ENCODE assay signal across 17 cellular contexts in the genomic region with DNA sequence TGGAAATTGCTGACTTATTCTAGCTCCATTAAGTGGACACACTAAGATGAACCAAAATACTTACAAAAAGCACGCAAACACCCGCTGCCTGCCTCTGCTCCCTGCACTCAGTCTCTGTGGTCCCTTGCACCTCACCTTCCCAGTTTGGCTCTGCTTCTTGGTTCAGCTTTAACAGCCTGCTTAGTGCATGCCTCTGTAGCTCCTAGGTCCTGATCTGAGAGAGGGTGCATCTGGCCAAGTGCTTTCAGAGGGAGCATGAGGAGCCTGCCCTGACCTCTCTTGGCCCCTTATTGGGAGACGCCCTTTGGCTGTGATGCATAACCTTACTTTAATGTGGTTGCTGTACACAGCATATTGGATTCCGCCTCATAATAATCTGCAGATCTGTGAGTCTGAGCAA. TPM values are rescaled to one million over a fixed set of nuclear protein-coding genes. Genes with fewer than 3 reads are reported as not detected.
"Had no signal": no experiment of that assay in that cellular context is flagged by ENCODE, and none has a peak within 500 bp of the region (broad histone marks: within the 10 kb centered on the region; RNA-seq: fewer than 3 reads in every experiment).

No MANE protein-coding gene starts in this region.

- H3K27ac Mint-ChIP-seq: activated CD4-positive, alpha-beta memory T cell treated with anti-CD3 and anti-CD28 coated beads, Interleukin-2, amount 10 ng/mL, durations not matched to agents 7 days and 5 days; activated naive CD8-positive, alpha-beta T cell treated with anti-CD3 and anti-CD28 coated beads for 36 hours; progenitor cell of endocrine pancreas; stimulated activated memory B cell treated with anti-CD40 and anti-IgM and Interleukin-4, amounts not matched to agents 10 μg/mL and 1 μg/mL and 100 μg/mL, for 72 hours had no signal

- FAIRE-seq: colon had no signal

- H3K4me3 ChIP-seq: spleen, tibial nerve had no signal

- H3K4me1 ChIP-seq: spleen had no signal

- H3K36me3 ChIP-seq: neutrophil, spleen, tibial nerve had no signal

- H3K9me3 Mint-ChIP-seq: activated CD4-positive, alpha-beta memory T cell treated with anti-CD3 and anti-CD28 coated beads, Interleukin-2, amount 10 ng/mL, durations not matched to agents 7 days and 5 days; activated naive CD8-positive, alpha-beta T cell treated with anti-CD3 and anti-CD28 coated beads for 36 hours; naive thymus-derived CD8-positive, alpha-beta T cell; stimulated activated memory B cell treated with anti-CD40 and anti-IgM and Interleukin-4, amounts not matched to agents 10 μg/mL and 1 μg/mL and 100 μg/mL, for 72 hours had no signal

- H3K4me3 Mint-ChIP-seq: activated CD4-positive, alpha-beta memory T cell treated with anti-CD3 and anti-CD28 coated beads, Interleukin-2, amount 10 ng/mL, durations not matched to agents 7 days and 5 days; activated naive CD8-positive, alpha-beta T cell treated with anti-CD3 and anti-CD28 coated beads for 36 hours; naive thymus-derived CD8-positive, alpha-beta T cell; stimulated activated memory B cell treated with anti-CD40 and anti-IgM and Interleukin-4, amounts not matched to agents 10 μg/mL and 1 μg/mL and 100 μg/mL, for 72 hours had no signal

- H3K9me3 ChIP-seq: neutrophil, spleen, tibial nerve had no signal

- H3K27ac ChIP-seq: neutrophil, spleen, tibial nerve had no signal

- H3K27me3 Mint-ChIP-seq: activated naive CD8-positive, alpha-beta T cell treated with anti-CD3 and anti-CD28 coated beads for 36 hours; progenitor cell of endocrine pancreas; stimulated activated memory B cell treated with anti-CD40 and anti-IgM and Interleukin-4, amounts not matched to agents 10 μg/mL and 1 μg/mL and 100 μg/mL, for 72 hours had no signal

- DNase-seq: activated CD4-positive, alpha-beta memory T cell treated with anti-CD3 and anti-CD28 coated beads, Interleukin-2, amount 10 ng/mL, durations not matched to agents 7 days and 5 days; activated CD4-positive, alpha-beta T cell treated with anti-CD3 and anti-CD28 coated beads for 1 hour; activated gamma-delta T cell; activated naive CD8-positive, alpha-beta T cell treated with anti-CD3 and anti-CD28 coated beads for 36 hours; activated T-cell treated with anti-CD3 and anti-CD28 coated beads, Interleukin-2, amount 50 U/mL, for 48 hours; left colon; naive thymus-derived CD8-positive, alpha-beta T cell; right cardiac atrium; spleen; stimulated activated CD4-positive, alpha-beta T cell treated with anti-CD3 and anti-CD28 coated beads, Interleukin-1b, Interleukin-23, amount 100 ng/mL, for 48 hours; T1000 had no signal

- ATAC-seq: naive thymus-derived CD8-positive, alpha-beta T cell; stimulated activated memory B cell treated with anti-CD40 and anti-IgM and Interleukin-4, amounts not matched to agents 10 μg/mL and 1 μg/mL and 100 μg/mL, for 72 hours had no signal

- H3K27me3 ChIP-seq: neutrophil, tibial nerve had no signal

- H3K36me3 Mint-ChIP-seq: activated naive CD8-positive, alpha-beta T cell treated with anti-CD3 and anti-CD28 coated beads for 36 hours; naive thymus-derived CD8-positive, alpha-beta T cell; stimulated activated memory B cell treated with anti-CD40 and anti-IgM and Interleukin-4, amounts not matched to agents 10 μg/mL and 1 μg/mL and 100 μg/mL, for 72 hours had no signal

- H3K4me1 Mint-ChIP-seq: activated CD4-positive, alpha-beta memory T cell treated with anti-CD3 and anti-CD28 coated beads, Interleukin-2, amount 10 ng/mL, durations not matched to agents 7 days and 5 days; activated naive CD8-positive, alpha-beta T cell treated with anti-CD3 and anti-CD28 coated beads for 36 hours; stimulated activated memory B cell treated with anti-CD40 and anti-IgM and Interleukin-4, amounts not matched to agents 10 μg/mL and 1 μg/mL and 100 μg/mL, for 72 hours had no signal

RNA-seq across cellular contexts. Expression of gene ATP10A, which starts 21.2 kb away (rescaled TPM):
- total RNA-seq: lung microvascular endothelial cell had no signal
